2 cellular contexts compared by ENCODE assay signal in the genomic region with DNA sequence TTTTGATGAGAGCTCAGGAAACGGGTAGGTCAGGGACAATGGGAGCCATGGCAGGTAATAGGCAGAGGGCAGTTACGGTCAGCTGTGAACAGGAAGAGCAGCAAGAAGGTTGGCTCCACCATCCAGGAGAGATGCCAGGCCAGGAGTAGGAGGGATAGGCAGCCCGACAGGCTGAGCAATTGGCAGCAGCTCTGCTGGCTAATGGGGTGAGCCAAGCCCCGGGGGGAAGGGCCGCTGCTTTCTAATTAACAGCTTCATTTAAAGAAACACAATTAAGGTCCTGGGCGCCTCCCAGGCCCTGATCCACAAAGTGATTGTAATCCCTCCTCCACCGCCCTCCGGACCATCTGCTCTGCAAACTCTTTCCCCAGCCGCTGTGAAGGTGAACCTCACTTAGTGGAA.
A peak's percentile ranks its signal among the peaks of the same experiment; 100 is the strongest.
TF ChIP-seq lines count a peak whose summit lies in the region.

No MANE protein-coding gene starts in this region.

TF ChIP-seq in A549, 52 proteins besides CTCF, POLR2A, EP300 and RAD21:
- TF ChIP-seq TP53 (CRISPR knock-in tag; IDR thresholded peaks at IDR 0.05) (no peak), SREBF2 (IDR thresholded peaks at IDR 0.05) (no peak), ZNF302 (CRISPR knock-in tag; IDR thresholded peaks at IDR 0.05) (no peak), ZFP36 (IDR thresholded peaks at IDR 0.05; ENCODE audit: borderline replicate concordance, partially characterized antibody) (peak; percentile 74), HOXB13 (CRISPR knock-in tag; IDR thresholded peaks at IDR 0.05; ENCODE audit: low read depth) (no peak), PHF8 (IDR thresholded peaks at IDR 0.05; ENCODE audit: borderline replicate concordance, low read depth) (no peak)
- TF ChIP-seq, protein P1, sequence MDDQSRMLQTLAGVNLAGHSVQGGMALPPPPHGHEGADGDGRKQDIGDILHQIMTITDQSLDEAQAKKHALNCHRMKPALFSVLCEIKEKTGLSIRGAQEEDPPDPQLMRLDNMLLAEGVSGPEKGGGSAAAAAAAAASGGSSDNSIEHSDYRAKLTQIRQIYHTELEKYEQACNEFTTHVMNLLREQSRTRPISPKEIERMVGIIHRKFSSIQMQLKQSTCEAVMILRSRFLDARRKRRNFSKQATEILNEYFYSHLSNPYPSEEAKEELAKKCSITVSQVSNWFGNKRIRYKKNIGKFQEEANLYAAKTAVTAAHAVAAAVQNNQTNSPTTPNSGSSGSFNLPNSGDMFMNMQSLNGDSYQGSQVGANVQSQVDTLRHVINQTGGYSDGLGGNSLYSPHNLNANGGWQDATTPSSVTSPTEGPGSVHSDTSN (IDR thresholded peaks at IDR 0.05) = no peak
- TF ChIP-seq, protein P2, sequence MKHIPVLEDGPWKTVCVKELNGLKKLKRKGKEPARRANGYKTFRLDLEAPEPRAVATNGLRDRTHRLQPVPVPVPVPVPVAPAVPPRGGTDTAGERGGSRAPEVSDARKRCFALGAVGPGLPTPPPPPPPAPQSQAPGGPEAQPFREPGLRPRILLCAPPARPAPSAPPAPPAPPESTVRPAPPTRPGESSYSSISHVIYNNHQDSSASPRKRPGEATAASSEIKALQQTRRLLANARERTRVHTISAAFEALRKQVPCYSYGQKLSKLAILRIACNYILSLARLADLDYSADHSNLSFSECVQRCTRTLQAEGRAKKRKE (CRISPR knock-in tag; IDR thresholded peaks at IDR 0.05; ENCODE audit: low read depth) = no peak

TF ChIP-seq in WTC11, 78 proteins besides CTCF, POLR2A, EP300 and RAD21:
- no peak for TF ChIP-seq ZBTB21 (CRISPR knock-in tag; IDR thresholded peaks at IDR 0.05; ENCODE audit: borderline replicate concordance)
- TF ChIP-seq GTF2I (CRISPR knock-in tag; conservative IDR thresholded peaks at IDR 0.05) = peak; percentile 75
